26 cellular contexts compared by ENCODE assay signal in the genomic region with DNA sequence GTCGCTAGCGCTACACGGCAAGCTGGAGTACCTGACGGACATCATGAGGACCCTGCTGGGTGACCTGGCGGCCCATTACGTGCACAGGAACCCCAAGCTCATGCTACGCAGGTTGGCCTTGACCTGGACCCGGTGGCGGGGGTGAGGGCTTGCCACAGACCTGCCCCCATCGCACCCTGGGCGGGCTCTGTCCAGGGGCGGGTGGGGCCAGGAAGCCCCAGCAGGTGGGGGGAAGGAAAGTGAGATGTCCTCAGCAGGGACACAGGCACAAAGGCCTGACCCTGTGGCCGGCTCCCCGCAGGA. TPM values are rescaled to one million over a fixed set of nuclear protein-coding genes. Genes with fewer than 3 reads are reported as not detected.
"Had no signal": no experiment of that assay in that cellular context is flagged by ENCODE, and none has a peak within 500 bp of the region (broad histone marks: within the 10 kb centered on the region; RNA-seq: fewer than 3 reads in every experiment).

No MANE protein-coding gene starts in this region.

- H3K9me3 ChIP-seq: adrenal gland, body of pancreas, left lung, right atrium auricular region, tibial nerve had no signal

- H3K4me3 ChIP-seq: adrenal gland, body of pancreas, coronary artery, dorsolateral prefrontal cortex, left lung, right atrium auricular region, tibial nerve had no signal

- FAIRE-seq: frontal cortex had no signal

- H3K27me3 ChIP-seq: adrenal gland, body of pancreas, right atrium auricular region had no signal

- H3K4me1 Mint-ChIP-seq: activated T-helper 17 cell treated with anti-CD3 and anti-CD28 coated beads, Interleukin-2, amount 50 U/mL, for 72 hours had no signal

- ATAC-seq: activated CD8-positive, alpha-beta T cell treated with anti-CD3 and anti-CD28 coated beads for 36 hours; activated naive CD4-positive, alpha-beta T cell treated with anti-CD3 and anti-CD28 coated beads, Interleukin-2, amount 50 U/mL, for 72 hours; activated T-cell treated with anti-CD3 and anti-CD28 coated beads, Interleukin-2, amount 50 U/mL, for 4 hours; activated T-helper 17 cell treated with anti-CD3 and anti-CD28 coated beads, Interleukin-2, amount 50 U/mL, for 72 hours; body of pancreas; left lung; naive thymus-derived CD4-positive, alpha-beta T cell; T-helper 17 cell had no signal

- H3K4me3 Mint-ChIP-seq: activated CD8-positive, alpha-beta T cell treated with anti-CD3 and anti-CD28 coated beads for 36 hours; activated T-cell treated with anti-CD3 and anti-CD28 coated beads, Interleukin-2, amount 50 U/mL, for 4 hours; activated T-helper 17 cell treated with anti-CD3 and anti-CD28 coated beads, Interleukin-2, amount 50 U/mL, for 72 hours; memory B cell; naive thymus-derived CD4-positive, alpha-beta T cell; T-helper 17 cell had no signal

- H3K9me3 Mint-ChIP-seq: activated CD8-positive, alpha-beta T cell treated with anti-CD3 and anti-CD28 coated beads for 36 hours; activated naive CD4-positive, alpha-beta T cell treated with anti-CD3 and anti-CD28 coated beads, Interleukin-2, amount 50 U/mL, for 72 hours; activated T-cell treated with anti-CD3 and anti-CD28 coated beads, Interleukin-2, amount 50 U/mL, for 4 hours; activated T-helper 17 cell treated with anti-CD3 and anti-CD28 coated beads, Interleukin-2, amount 50 U/mL, for 72 hours; memory B cell; naive thymus-derived CD4-positive, alpha-beta T cell had no signal

- H3K36me3 ChIP-seq: left lung, right atrium auricular region had no signal

- H3K36me3 Mint-ChIP-seq: activated naive CD4-positive, alpha-beta T cell treated with anti-CD3 and anti-CD28 coated beads, Interleukin-2, amount 50 U/mL, for 72 hours; memory B cell; naive thymus-derived CD4-positive, alpha-beta T cell had no signal

- H3K27ac Mint-ChIP-seq: activated CD8-positive, alpha-beta T cell treated with anti-CD3 and anti-CD28 coated beads for 36 hours; activated naive CD4-positive, alpha-beta T cell treated with anti-CD3 and anti-CD28 coated beads, Interleukin-2, amount 50 U/mL, for 72 hours; activated T-helper 17 cell treated with anti-CD3 and anti-CD28 coated beads, Interleukin-2, amount 50 U/mL, for 72 hours; memory B cell; naive thymus-derived CD4-positive, alpha-beta T cell; T-helper 17 cell had no signal

- DNase-seq: activated CD4-positive, alpha-beta T cell treated with anti-CD3 and anti-CD28 coated beads, Interleukin-2, amount 50 U/mL, for 1 hour; activated CD4-positive, CD25-positive, alpha-beta regulatory T cell treated with anti-CD3 and anti-CD28 coated beads, Interleukin-2, amount 50 U/mL, for 72 hours; activated CD8-positive, alpha-beta T cell treated with anti-CD3 and anti-CD28 coated beads for 36 hours; activated naive CD4-positive, alpha-beta T cell; activated T-cell treated with anti-CD3 and anti-CD28 coated beads, Interleukin-2, amount 50 U/mL, for 4 hours; adrenal gland; cerebellar nuclear complex; effector memory CD4-positive, alpha-beta T cell; hippocampal formation; kidney glomerular epithelial cell; midbrain; naive thymus-derived CD4-positive, alpha-beta T cell; stimulated activated CD4-positive, alpha-beta T cell treated with anti-CD3 and anti-CD28 coated beads, Interleukin-2, amount 100 ng/mL, for 48 hours; stimulated activated naive CD4-positive, alpha-beta T cell treated with Interleukin-2 at 50 U/mL for 16 hours; T-helper 17 cell; T1000 had no signal

- H3K27ac ChIP-seq: adrenal gland, body of pancreas, coronary artery, left lung, right atrium auricular region, tibial nerve had no signal

- H3K4me1 ChIP-seq: body of pancreas, left lung had no signal

RNA-seq across cellular contexts. Expression of a gene that starts 5.6 kb away (rescaled TPM):
- total RNA-seq: activated naive CD4-positive, alpha-beta T cell treated with anti-CD3 and anti-CD28 coated beads, Interleukin-2, amount 50 U/mL, for 72 hours; activated T-cell treated with anti-CD3 and anti-CD28 coated beads, Interleukin-2, amount 50 U/mL, for 4 hours; activated T-helper 17 cell treated with anti-CD3 and anti-CD28 coated beads, Interleukin-2, amount 50 U/mL, for 72 hours; body of pancreas; naive thymus-derived CD4-positive, alpha-beta T cell; T-helper 17 cell had no signal
- polyA plus RNA-seq: naive thymus-derived CD4-positive, alpha-beta T cell had no signal

RNA-seq across cellular contexts. Expression of a gene that starts 11.2 kb away (rescaled TPM):
- polyA plus RNA-seq: naive thymus-derived CD4-positive, alpha-beta T cell had no signal
